In the genomic region with DNA sequence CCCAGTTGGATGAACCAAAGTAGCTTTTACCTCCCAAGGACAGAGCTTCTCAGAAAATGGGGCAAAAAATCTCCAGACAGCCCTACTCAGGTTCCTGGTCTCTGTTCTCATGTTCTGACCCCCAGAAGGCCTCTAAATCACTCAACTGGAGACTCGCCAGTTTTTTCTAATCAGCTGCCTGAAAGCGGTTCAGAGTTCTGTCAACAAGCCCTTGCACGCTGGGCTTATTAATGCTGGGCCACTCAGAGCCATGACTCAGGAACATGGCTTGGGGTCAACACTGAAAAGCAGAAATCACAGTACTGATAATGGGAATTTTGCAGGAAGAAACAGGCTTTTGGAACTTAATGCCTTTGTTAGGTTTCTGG, we compare ENCODE assay signal across 8 cellular contexts. TPM values are rescaled to one million over a fixed set of nuclear protein-coding genes. Genes with fewer than 3 reads are reported as not detected.
A peak's percentile ranks its signal among the peaks of the same experiment; 100 is the strongest.
DNase-seq lines count a peak whose midpoint lies in the region; ATAC-seq, FAIRE-seq and TF ChIP-seq lines count a peak whose summit lies in the region.

No MANE protein-coding gene starts in this region.

- ATAC-seq in GM21360 (IDR thresholded peaks at IDR 0.05; ENCODE audit: unreplicated experiment): no peak
- ATAC-seq in GM18519 (IDR thresholded peaks at IDR 0.05; ENCODE audit: low FRiP score, unreplicated experiment): no peak

- no TSS peak for BruUV-seq in A673 (replicated peaks; lab: Mats Ljungman, UMichigan)

- no peak overlapping the region for H2AFZ ChIP-seq in keratinocyte (ENCODE audit: control insufficient read depth, low read length)

- H4K20me1 ChIP-seq in keratinocyte (ENCODE audit: control insufficient read depth, extremely low read depth, insufficient read depth, low read length): no peaks in the 10 kb centered on the region

- H3K9me3 ChIP-seq in A673 (ENCODE audit: low read depth, low read length, poor library complexity, severe bottlenecking): no peaks in the 10 kb centered on the region
- H3K9me3 ChIP-seq in WERI-Rb-1 (ENCODE audit: severe bottlenecking): no peaks in the 10 kb centered on the region
- no peaks in the 10 kb centered on the region for H3K9me3 ChIP-seq in keratinocyte (ENCODE audit: control insufficient read depth, low read depth, low read length)
- no peaks in the 10 kb centered on the region for H3K9me3 ChIP-seq in tibial artery

- intact Hi-C loops in A673 (cut with micrococcal nuclease; ENCODE audit: unreplicated experiment) (no loop called here), tibial artery (cut with DNase I; ENCODE audit: low total_unique reads) (loop anchor here (5.0 kb wide), 1 partner anchor 240 kb away; no protein-coding TSS in a partner anchor)

- DNase-seq in A673 (ENCODE audit: low spot score): peak; percentile 68
- DNase-seq in HPDE6-E6E7 (ENCODE audit: extremely low spot score): peak; percentile 51
- peak; percentile 24 for DNase-seq in WERI-Rb-1
- peak; percentile 91 for DNase-seq in keratinocyte (ENCODE audit: low read depth, low spot score)
- DNase-seq in tibial artery: peak; percentile 84 to 85
- DNase-seq in GM20000 (ENCODE audit: low spot score): no peak

- CTCF ChIA-PET in A673 (lab: Charles Lee): interaction anchor here (0.6 to 1.9 kb wide), 6 partner anchors 32 to 431 kb away, joined by 3 to 22 read pairs (median 4); no protein-coding TSS in a partner anchor

- H3K27ac ChIP-seq in A673 (ENCODE audit: low read depth, low read length, poor library complexity, severe bottlenecking) (peak overlapping the region; percentile 45), WERI-Rb-1 (peak overlapping the region; percentile 57), keratinocyte (ENCODE audit: control insufficient read depth, insufficient read depth, low read length) (peak overlapping the region; percentile 79), tibial artery (peak overlapping the region; percentile 64 to 76)

- peaks cover 13% of the 10 kb centered on the region for H3K4me1 ChIP-seq in A673 (ENCODE audit: insufficient read depth, low read length, poor library complexity, severe bottlenecking)
- peaks cover 20% of the 10 kb centered on the region for H3K4me1 ChIP-seq in keratinocyte (ENCODE audit: control insufficient read depth, extremely low read depth, insufficient read depth, low read length)
- H3K4me1 ChIP-seq in tibial artery: peaks cover 0 to 19% (median 16%) of the 10 kb centered on the region in 4 donors

- peak; percentile 90 for FAIRE-seq in keratinocyte (lab: Jason Lieb, UNC)

- H3K79me2 ChIP-seq in keratinocyte (ENCODE audit: control insufficient read depth, insufficient read depth, low read length): no peaks in the 10 kb centered on the region

- H3K9me1 ChIP-seq in keratinocyte (ENCODE audit: control insufficient read depth, extremely low read depth, insufficient read depth, low read length): no peaks in the 10 kb centered on the region

- H3K4me3 ChIP-seq in A673 (ENCODE audit: low read depth, low read length, poor library complexity, severe bottlenecking) (no peak overlapping the region), WERI-Rb-1 (ENCODE audit: low read depth, low read length) (no peak overlapping the region), keratinocyte (ENCODE audit: control insufficient read depth in 2 of 3, extremely low read depth in 1 of 3, insufficient read depth in 2 of 3, low read depth in 1 of 3, low read length in 3 of 3) (peak overlapping the region in 2 of 3 experiments; percentile 3 to 8), tibial artery (no peak overlapping the region)

- no peak for TF ChIP-seq CTCF in A673 (conservative IDR thresholded peaks at IDR 0.05; ENCODE audit: low read depth, low read length)
- no peak for TF ChIP-seq CTCF in WERI-Rb-1 (IDR thresholded peaks at IDR 0.05; ENCODE audit: low read depth, low read length)
- TF ChIP-seq CTCF in keratinocyte (optimal IDR thresholded peaks at IDR 0.05 in 1 of 3, IDR thresholded peaks at IDR 0.05 in 1 of 3, conservative IDR thresholded peaks at IDR 0.05 in 1 of 3; ENCODE audit: extremely low read depth in 1 of 3, insufficient read depth in 2 of 3, low read length in 3 of 3): no peak
- no peak for TF ChIP-seq CTCF in tibial artery (IDR thresholded peaks at IDR 0.05)
- no peak for TF ChIP-seq CTCF in GM20000 (IDR thresholded peaks at IDR 0.05; ENCODE audit: extremely low read depth, missing control alignments)

- peak overlapping the region; percentile 46 for H3K4me2 ChIP-seq in keratinocyte (ENCODE audit: control insufficient read depth, extremely low read depth, insufficient read depth, low read depth, low read length)

- POLR2A ChIA-PET in A673 (lab: Charles Lee; ENCODE audit: low non-redundant PET): no interaction called here

- no peaks in the 10 kb centered on the region for H3K27me3 ChIP-seq in A673 (replicated peaks; ENCODE audit: insufficient read depth, low read depth, low read length, poor library complexity)
- no peaks in the 10 kb centered on the region for H3K27me3 ChIP-seq in WERI-Rb-1 (ENCODE audit: insufficient read depth, low read depth, severe bottlenecking)
- H3K27me3 ChIP-seq in keratinocyte (ENCODE audit: control insufficient read depth, extremely low read depth, insufficient read depth, low read length): no peaks in the 10 kb centered on the region
- H3K27me3 ChIP-seq in tibial artery: no peaks in the 10 kb centered on the region

- dilution Hi-C loops in keratinocyte (cut with MboI; ENCODE audit: extremely low pct_ligation_motif_present, low sequenced_read_pairs): loop anchor here (25.0 kb wide), 1 partner anchor 220 kb away; no protein-coding TSS in a partner anchor

- peak overlapping the region; percentile 51 for H3K9ac ChIP-seq in keratinocyte (ENCODE audit: control insufficient read depth, extremely low read depth, insufficient read depth, low read length)

- H3K36me3 ChIP-seq in A673 (ENCODE audit: insufficient read depth, low read length, poor library complexity, severe bottlenecking) (no peaks in the 10 kb centered on the region), WERI-Rb-1 (no peaks in the 10 kb centered on the region), keratinocyte (ENCODE audit: control insufficient read depth in 2 of 2, extremely low read depth in 1 of 2, insufficient read depth in 2 of 2, low read length in 2 of 2) (no peaks in the 10 kb centered on the region), tibial artery (peaks cover 0 to 43% (median 0%) of the 10 kb centered on the region in 3 donors)

RNA-seq across cellular contexts. Expression of gene ECHDC3, which starts 15.3 kb away (rescaled TPM):
- 8.9 and 13.9 TPM in 2 replicates for total RNA-seq in A673 (2021)
- 3.0 to 4.9 TPM (median 3.5 TPM) in 3 replicates for polyA plus RNA-seq in keratinocyte
- 0.52 TPM for polyA plus RNA-seq in keratinocyte (2011; ENCODE audit: low read depth)
- polyA plus RNA-seq in keratinocyte (2011; cell fraction: cytosol; rRNA removed): 2.5 and 3.4 TPM in 2 replicates
- 1.5 and 3.9 TPM in 2 replicates for polyA plus RNA-seq in keratinocyte (2011; cell fraction: nucleus; rRNA removed)
- 1.9 and 3.7 TPM in 2 replicates for polyA plus RNA-seq in keratinocyte (2012; ENCODE audit: low replicate concordance)
- 2.2 to 6.6 TPM (median 4.6 TPM) in 3 replicates for polyA minus RNA-seq in keratinocyte
- polyA minus RNA-seq in keratinocyte (2011; cell fraction: cytosol; rRNA and poly(A)+ RNA removed): 5.9 TPM
- 0.84 and 2.0 TPM in 2 replicates for polyA minus RNA-seq in keratinocyte (2011; cell fraction: nucleus; rRNA and poly(A)+ RNA removed)

Comparison
In these comparisons a context has a peak if more than half of its experiments do, and no peak if none do; other contexts are left out.
1. H3K4me3 ChIP-seq: peak in keratinocyte (2 of 3); none in A673 (single experiment), WERI-Rb-1 (single experiment) and tibial artery (0 of 2).
2. Peak in every context shown above with its lines, with median percentiles within 50 percentile points of each other: H3K27ac ChIP-seq.